In genomic region chr11:11380340-11380739, GRCh38 we compare ENCODE assay signal across 38 cellular contexts.
"Had no signal": no experiment of that assay in that cellular context is flagged by ENCODE, and none has a peak within 500 bp of the region (broad histone marks: within the 10 kb centered on the region; RNA-seq: fewer than 3 reads in every experiment).

No MANE protein-coding gene starts in this region.

- H3K4me1 ChIP-seq: ascending aorta, body of pancreas, breast epithelium had no signal

- H3K4me3 Mint-ChIP-seq: activated naive CD4-positive, alpha-beta T cell treated with anti-CD3 and anti-CD28 coated beads for 36 hours; activated naive CD4-positive, alpha-beta T cell treated with anti-CD3 and anti-CD28 coated beads, Interleukin-2, amount 10 ng/mL, durations not matched to agents 7 days and 5 days; activated naive CD4-positive, alpha-beta T cell treated with anti-CD3 and anti-CD28 coated beads, Interleukin-2, amount 50 U/mL, for 24 hours; activated naive CD8-positive, alpha-beta T cell; activated naive CD8-positive, alpha-beta T cell treated with anti-CD3 and anti-CD28 coated beads for 36 hours; activated naive CD8-positive, alpha-beta T cell treated with anti-CD3 and anti-CD28 coated beads, Interleukin-2, amount 10 ng/mL, durations not matched to agents 7 days and 5 days; activated naive CD8-positive, alpha-beta T cell treated with anti-CD3 and anti-CD28 coated beads, Interleukin-2, amount 50 U/mL, for 24 hours; activated T-cell treated with anti-CD3 and anti-CD28 coated beads, Interleukin-2, amount 50 U/mL, for 24 hours; activated T-cell treated with anti-CD3 and anti-CD28 coated beads, Interleukin-2, amount 50 U/mL, for 4 hours; activated T-cell treated with anti-CD3 and anti-CD28 coated beads, Interleukin-2, amount 50 U/mL, for 72 hours; activated T-helper 1 cell treated with anti-CD3 and anti-CD28 coated beads, Interleukin-12 subunit alpha, Interleukin-12 subunit beta, Interleukin-2, Interleukin-4 antibody, amounts not matched to agents 30 ng/mL and 10 ng/mL and 1 ng/mL, durations not matched to agents 14 hours and 24 hours and 36 hours; activated T-helper 17 cell treated with anti-CD3 and anti-CD28 coated beads, Interleukin-2, amount 50 U/mL, for 72 hours; brain; central memory CD8-positive, alpha-beta T cell had no signal

- H3K36me3 ChIP-seq: adrenal gland, brain microvascular endothelial cell, breast epithelium, cardiac muscle cell had no signal

- H3K27ac Mint-ChIP-seq: activated naive CD4-positive, alpha-beta T cell treated with anti-CD3 and anti-CD28 coated beads for 36 hours; activated naive CD4-positive, alpha-beta T cell treated with anti-CD3 and anti-CD28 coated beads, Interleukin-2, amount 10 ng/mL, durations not matched to agents 7 days and 5 days; activated naive CD4-positive, alpha-beta T cell treated with anti-CD3 and anti-CD28 coated beads, Interleukin-2, amount 50 U/mL, for 24 hours; activated naive CD4-positive, alpha-beta T cell treated with anti-CD3 and anti-CD28 coated beads, Interleukin-2, amount 50 U/mL, for 72 hours; activated naive CD8-positive, alpha-beta T cell; activated naive CD8-positive, alpha-beta T cell treated with anti-CD3 and anti-CD28 coated beads for 36 hours; activated naive CD8-positive, alpha-beta T cell treated with anti-CD3 and anti-CD28 coated beads, Interleukin-2, amount 10 ng/mL, durations not matched to agents 7 days and 5 days; activated naive CD8-positive, alpha-beta T cell treated with anti-CD3 and anti-CD28 coated beads, Interleukin-2, amount 50 U/mL, for 24 hours; activated T-cell treated with anti-CD3 and anti-CD28 coated beads, Interleukin-2, amount 50 U/mL, for 24 hours; activated T-cell treated with anti-CD3 and anti-CD28 coated beads, Interleukin-2, amount 50 U/mL, for 72 hours; activated T-helper 1 cell treated with anti-CD3 and anti-CD28 coated beads, Interleukin-12 subunit alpha, Interleukin-12 subunit beta, Interleukin-2, Interleukin-4 antibody, amounts not matched to agents 30 ng/mL and 10 ng/mL and 1 ng/mL, durations not matched to agents 14 hours and 24 hours and 36 hours; activated T-helper 17 cell treated with anti-CD3 and anti-CD28 coated beads, Interleukin-2, amount 50 U/mL, for 72 hours; activated T-helper 2 cell treated with anti-CD3 and anti-CD28 coated beads, Interferon-gamma antibody, Interleukin-2, Interleukin-4, amounts not matched to agents 10 μg/mL and 5 μg/mL and 100 μg/mL, durations not matched to agents 14 hours and 24 hours and 36 hours; brain had no signal

- H3K27me3 ChIP-seq: adrenal gland, ascending aorta, body of pancreas, brain microvascular endothelial cell, breast epithelium had no signal

- H3K27ac ChIP-seq: adrenal gland, ascending aorta, body of pancreas, brain microvascular endothelial cell, breast epithelium, cardiac muscle cell had no signal

- H3K4me1 Mint-ChIP-seq: activated naive CD4-positive, alpha-beta T cell treated with anti-CD3 and anti-CD28 coated beads, Interleukin-2, amount 10 ng/mL, durations not matched to agents 7 days and 5 days; activated naive CD4-positive, alpha-beta T cell treated with anti-CD3 and anti-CD28 coated beads, Interleukin-2, amount 50 U/mL, for 24 hours; activated naive CD8-positive, alpha-beta T cell treated with anti-CD3 and anti-CD28 coated beads for 36 hours; activated naive CD8-positive, alpha-beta T cell treated with anti-CD3 and anti-CD28 coated beads, Interleukin-2, amount 10 ng/mL, durations not matched to agents 7 days and 5 days; activated naive CD8-positive, alpha-beta T cell treated with anti-CD3 and anti-CD28 coated beads, Interleukin-2, amount 50 U/mL, for 24 hours; activated T-helper 17 cell treated with anti-CD3 and anti-CD28 coated beads, Interleukin-2, amount 50 U/mL, for 72 hours; central memory CD8-positive, alpha-beta T cell had no signal

- H3K9me3 ChIP-seq: adrenal gland, ascending aorta, body of pancreas, breast epithelium had no signal

- H3K4me3 ChIP-seq: adrenal gland, ascending aorta, body of pancreas, breast epithelium, cardiac muscle cell had no signal

- H3K9me3 Mint-ChIP-seq: activated naive CD4-positive, alpha-beta T cell treated with anti-CD3 and anti-CD28 coated beads for 36 hours; activated naive CD4-positive, alpha-beta T cell treated with anti-CD3 and anti-CD28 coated beads, Interleukin-2, amount 10 ng/mL, durations not matched to agents 7 days and 5 days; activated naive CD4-positive, alpha-beta T cell treated with anti-CD3 and anti-CD28 coated beads, Interleukin-2, amount 50 U/mL, for 24 hours; activated naive CD8-positive, alpha-beta T cell treated with anti-CD3 and anti-CD28 coated beads for 36 hours; activated naive CD8-positive, alpha-beta T cell treated with anti-CD3 and anti-CD28 coated beads, Interleukin-2, amount 10 ng/mL, durations not matched to agents 7 days and 5 days; activated naive CD8-positive, alpha-beta T cell treated with anti-CD3 and anti-CD28 coated beads, Interleukin-2, amount 50 U/mL, for 24 hours; activated T-cell treated with anti-CD3 and anti-CD28 coated beads, Interleukin-2, amount 50 U/mL, for 24 hours; activated T-cell treated with anti-CD3 and anti-CD28 coated beads, Interleukin-2, amount 50 U/mL, for 4 hours; activated T-cell treated with anti-CD3 and anti-CD28 coated beads, Interleukin-2, amount 50 U/mL, for 72 hours; activated T-helper 1 cell treated with anti-CD3 and anti-CD28 coated beads, Interleukin-12 subunit alpha, Interleukin-12 subunit beta, Interleukin-2, Interleukin-4 antibody, amounts not matched to agents 30 ng/mL and 10 ng/mL and 1 ng/mL, durations not matched to agents 14 hours and 24 hours and 36 hours; activated T-helper 17 cell treated with anti-CD3 and anti-CD28 coated beads, Interleukin-2, amount 50 U/mL, for 72 hours; activated T-helper 2 cell treated with anti-CD3 and anti-CD28 coated beads, Interferon-gamma antibody, Interleukin-2, Interleukin-4, amounts not matched to agents 10 μg/mL and 5 μg/mL and 100 μg/mL, durations not matched to agents 14 hours and 24 hours and 36 hours; central memory CD8-positive, alpha-beta T cell had no signal

- FAIRE-seq: astrocyte had no signal

- H3K27me3 Mint-ChIP-seq: activated naive CD4-positive, alpha-beta T cell treated with anti-CD3 and anti-CD28 coated beads, Interleukin-2, amount 50 U/mL, for 24 hours; activated naive CD8-positive, alpha-beta T cell; activated naive CD8-positive, alpha-beta T cell treated with anti-CD3 and anti-CD28 coated beads for 36 hours; activated naive CD8-positive, alpha-beta T cell treated with anti-CD3 and anti-CD28 coated beads, Interleukin-2, amount 10 ng/mL, durations not matched to agents 7 days and 5 days; activated naive CD8-positive, alpha-beta T cell treated with anti-CD3 and anti-CD28 coated beads, Interleukin-2, amount 50 U/mL, for 24 hours; activated T-cell treated with anti-CD3 and anti-CD28 coated beads, Interleukin-2, amount 50 U/mL, for 24 hours; activated T-helper 17 cell treated with anti-CD3 and anti-CD28 coated beads, Interleukin-2, amount 50 U/mL, for 72 hours had no signal

- H3K36me3 Mint-ChIP-seq: activated naive CD4-positive, alpha-beta T cell treated with anti-CD3 and anti-CD28 coated beads, Interleukin-2, amount 10 ng/mL, durations not matched to agents 7 days and 5 days; activated naive CD4-positive, alpha-beta T cell treated with anti-CD3 and anti-CD28 coated beads, Interleukin-2, amount 50 U/mL, for 24 hours; activated naive CD4-positive, alpha-beta T cell treated with anti-CD3 and anti-CD28 coated beads, Interleukin-2, amount 50 U/mL, for 72 hours; activated naive CD8-positive, alpha-beta T cell; activated naive CD8-positive, alpha-beta T cell treated with anti-CD3 and anti-CD28 coated beads for 36 hours; activated naive CD8-positive, alpha-beta T cell treated with anti-CD3 and anti-CD28 coated beads, Interleukin-2, amount 10 ng/mL, durations not matched to agents 7 days and 5 days had no signal

- DNase-seq: activated effector memory CD4-positive, alpha-beta T cell treated with anti-CD3 and anti-CD28 coated beads, Interleukin-2, amount 50 U/mL, for 16 hours; activated effector memory CD4-positive, alpha-beta T cell treated with Interleukin-2 at 50 U/mL for 16 hours; activated gamma-delta T cell; activated gamma-delta T cell treated with Interleukin-2 at 50 U/mL for 16 hours; activated naive CD4-positive, alpha-beta T cell; activated naive CD4-positive, alpha-beta T cell treated with anti-CD3 and anti-CD28 coated beads for 36 hours; activated naive CD4-positive, alpha-beta T cell treated with anti-CD3 and anti-CD28 coated beads, Interleukin-2, amount 10 ng/mL, durations not matched to agents 7 days and 5 days; activated naive CD4-positive, alpha-beta T cell treated with anti-CD3 and anti-CD28 coated beads, Interleukin-2, amount 50 U/mL, for 16 hours; activated naive CD4-positive, alpha-beta T cell treated with Interleukin-2 at 50 U/mL for 16 hours; activated naive CD8-positive, alpha-beta T cell treated with anti-CD3 and anti-CD28 coated beads for 36 hours; activated naive CD8-positive, alpha-beta T cell treated with anti-CD3 and anti-CD28 coated beads, Interleukin-2, amount 10 ng/mL, durations not matched to agents 7 days and 5 days; activated naive CD8-positive, alpha-beta T cell treated with anti-CD3 and anti-CD28 coated beads, Interleukin-2, amount 50 U/mL, for 24 hours; activated T-cell treated with anti-CD3 and anti-CD28 coated beads, Interleukin-2, amount 50 U/mL, for 24 hours; activated T-cell treated with anti-CD3 and anti-CD28 coated beads, Interleukin-2, amount 50 U/mL, for 4 hours; activated T-cell treated with anti-CD3 and anti-CD28 coated beads, Interleukin-2, amount 50 U/mL, for 48 hours; activated T-cell treated with anti-CD3 and anti-CD28 coated beads, Interleukin-2, amount 50 U/mL, for 72 hours; amniotic stem cell; amygdala; anterior cingulate cortex; aorta; body of pancreas; brain microvascular endothelial cell; caudate nucleus; central memory CD4-positive, alpha-beta T cell; cerebellar nuclear complex had no signal

- ATAC-seq: activated naive CD4-positive, alpha-beta T cell treated with anti-CD3 and anti-CD28 coated beads, Interleukin-2, amount 50 U/mL, for 72 hours; activated naive CD8-positive, alpha-beta T cell treated with anti-CD3 and anti-CD28 coated beads, Interleukin-2, amount 50 U/mL, for 24 hours; activated T-cell treated with anti-CD3 and anti-CD28 coated beads, Interleukin-2, amount 50 U/mL, for 4 hours; activated T-cell treated with anti-CD3 and anti-CD28 coated beads, Interleukin-2, amount 50 U/mL, for 72 hours; activated T-helper 17 cell treated with anti-CD3 and anti-CD28 coated beads, Interleukin-2, amount 50 U/mL, for 72 hours; body of pancreas had no signal
